In genomic region chr18:32213693-32214092, GRCh38 we compare ENCODE assay signal across 21 cellular contexts. TPM values are rescaled to one million over a fixed set of nuclear protein-coding genes. Genes with fewer than 3 reads are reported as not detected.
"Had no signal": no experiment of that assay in that cellular context is flagged by ENCODE, and none has a peak within 500 bp of the region (broad histone marks: within the 10 kb centered on the region; RNA-seq: fewer than 3 reads in every experiment).

No MANE protein-coding gene starts in this region.

- H3K27me3 Mint-ChIP-seq: activated T-cell treated with anti-CD3 and anti-CD28 coated beads, Interleukin-2, amount 50 U/mL, for 24 hours; brain had no signal

- H3K36me3 ChIP-seq: ovary, thyroid gland, uterus had no signal

- H3K27ac ChIP-seq: dorsolateral prefrontal cortex, ovary, thyroid gland, uterus had no signal

- DNase-seq: activated CD4-positive, alpha-beta T cell treated with anti-CD3 and anti-CD28 coated beads, Interleukin-2, amount 10 ng/mL, durations not matched to agents 7 days and 5 days; activated CD8-positive, alpha-beta T cell treated with anti-CD3 and anti-CD28 coated beads, Interleukin-2, amount 10 ng/mL, durations not matched to agents 7 days and 5 days; activated naive CD4-positive, alpha-beta T cell treated with Interleukin-2 at 50 U/mL for 16 hours; activated T-cell treated with anti-CD3 and anti-CD28 coated beads, Interleukin-2, amount 50 U/mL, for 24 hours; anterior cingulate cortex; caudate nucleus; dorsolateral prefrontal cortex; kidney; left ventricle myocardium superior; mesendoderm; naive thymus-derived CD8-positive, alpha-beta T cell; ovary; stimulated activated CD4-positive, alpha-beta T cell treated with anti-CD3 and anti-CD28 coated beads, Interleukin-2, amount 100 ng/mL, for 24 hours; stimulated activated naive CD4-positive, alpha-beta T cell treated with Interleukin-2 at 50 U/mL for 16 hours; T1000; thyroid gland; uterus had no signal

- ATAC-seq: activated CD8-positive, alpha-beta T cell treated with anti-CD3 and anti-CD28 coated beads, Interleukin-2, amount 10 ng/mL, durations not matched to agents 7 days and 5 days; left ventricle myocardium superior; naive thymus-derived CD8-positive, alpha-beta T cell had no signal

- H3K4me3 Mint-ChIP-seq: activated CD4-positive, alpha-beta T cell treated with anti-CD3 and anti-CD28 coated beads, Interleukin-2, amount 10 ng/mL, durations not matched to agents 7 days and 5 days; activated CD8-positive, alpha-beta T cell treated with anti-CD3 and anti-CD28 coated beads, Interleukin-2, amount 10 ng/mL, durations not matched to agents 7 days and 5 days; activated T-cell treated with anti-CD3 and anti-CD28 coated beads, Interleukin-2, amount 50 U/mL, for 24 hours; brain; naive thymus-derived CD8-positive, alpha-beta T cell had no signal

- H3K27me3 ChIP-seq: dorsolateral prefrontal cortex, ovary, thyroid gland, uterus had no signal

- H3K4me1 Mint-ChIP-seq: activated CD4-positive, alpha-beta T cell treated with anti-CD3 and anti-CD28 coated beads, Interleukin-2, amount 10 ng/mL, durations not matched to agents 7 days and 5 days; naive thymus-derived CD8-positive, alpha-beta T cell had no signal

- H3K36me3 Mint-ChIP-seq: brain; naive thymus-derived CD8-positive, alpha-beta T cell had no signal

- H3K27ac Mint-ChIP-seq: activated CD4-positive, alpha-beta T cell treated with anti-CD3 and anti-CD28 coated beads, Interleukin-2, amount 10 ng/mL, durations not matched to agents 7 days and 5 days; activated CD8-positive, alpha-beta T cell treated with anti-CD3 and anti-CD28 coated beads, Interleukin-2, amount 10 ng/mL, durations not matched to agents 7 days and 5 days; activated T-cell treated with anti-CD3 and anti-CD28 coated beads, Interleukin-2, amount 50 U/mL, for 24 hours; activated T-helper 2 cell treated with anti-CD3 and anti-CD28 coated beads, Interferon-gamma antibody, Interleukin-2, Interleukin-4, amounts not matched to agents 10 μg/mL and 5 μg/mL and 100 μg/mL, durations not matched to agents 14 hours and 24 hours and 36 hours; naive thymus-derived CD8-positive, alpha-beta T cell had no signal

- H3K9me3 Mint-ChIP-seq: activated CD4-positive, alpha-beta T cell treated with anti-CD3 and anti-CD28 coated beads, Interleukin-2, amount 10 ng/mL, durations not matched to agents 7 days and 5 days; activated T-cell treated with anti-CD3 and anti-CD28 coated beads, Interleukin-2, amount 50 U/mL, for 24 hours; activated T-helper 2 cell treated with anti-CD3 and anti-CD28 coated beads, Interferon-gamma antibody, Interleukin-2, Interleukin-4, amounts not matched to agents 10 μg/mL and 5 μg/mL and 100 μg/mL, durations not matched to agents 14 hours and 24 hours and 36 hours; naive thymus-derived CD8-positive, alpha-beta T cell had no signal

- H3K4me3 ChIP-seq: dorsolateral prefrontal cortex, ovary, thyroid gland, uterus had no signal

- H3K4me1 ChIP-seq: thyroid gland, uterus had no signal

- H3K9me3 ChIP-seq: ovary, thyroid gland, uterus had no signal

RNA-seq across cellular contexts. Expression of gene MEP1B, which starts 23.9 kb away (rescaled TPM):
- total RNA-seq: activated CD4-positive, alpha-beta T cell treated with anti-CD3 and anti-CD28 coated beads, Interleukin-2, amount 10 ng/mL, durations not matched to agents 7 days and 5 days; activated CD8-positive, alpha-beta T cell treated with anti-CD3 and anti-CD28 coated beads, Interleukin-2, amount 10 ng/mL, durations not matched to agents 7 days and 5 days; epithelial cell of proximal tubule; kidney; left ventricle myocardium superior; subcutaneous adipose tissue; uterus had no signal
